In the genomic region with DNA sequence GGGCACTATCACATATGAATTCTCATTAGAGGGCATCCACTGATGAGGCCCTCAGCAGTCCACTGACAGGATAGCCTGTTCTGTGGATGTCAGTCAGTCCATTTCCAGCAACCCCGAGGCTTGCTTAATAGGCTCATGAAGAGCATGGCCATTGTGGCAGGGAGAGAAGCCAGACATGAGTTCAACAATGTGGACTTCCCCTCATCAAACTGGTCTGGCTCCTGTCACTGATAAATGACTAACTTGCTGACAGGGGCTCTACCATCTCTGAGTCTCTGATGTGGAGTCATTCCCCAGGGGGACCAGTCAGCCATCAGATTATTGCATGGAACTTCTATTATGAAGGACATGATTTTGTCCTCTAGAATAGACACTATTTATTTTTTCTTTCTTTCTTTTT, we compare ENCODE assay signal across 28 cellular contexts. TPM values are rescaled to one million over a fixed set of nuclear protein-coding genes. Genes with fewer than 3 reads are reported as not detected.
"Had no signal": no experiment of that assay in that cellular context is flagged by ENCODE, and none has a peak within 500 bp of the region (broad histone marks: within the 10 kb centered on the region; RNA-seq: fewer than 3 reads in every experiment).

No MANE protein-coding gene starts in this region.

- H3K36me3 ChIP-seq: ascending aorta, breast epithelium, cardiac muscle cell, colonic mucosa, gastrocnemius medialis had no signal

- H3K27me3 ChIP-seq: ascending aorta, breast epithelium, cardiac muscle cell, colonic mucosa, gastrocnemius medialis had no signal

- H3K9me3 ChIP-seq: ascending aorta, breast epithelium, colonic mucosa had no signal

- DNase-seq: activated CD4-positive, alpha-beta memory T cell treated with anti-CD3 and anti-CD28 coated beads, Interleukin-2, amount 10 ng/mL, durations not matched to agents 7 days and 5 days; activated CD4-positive, alpha-beta T cell treated with anti-CD3 and anti-CD28 coated beads for 36 hours; activated CD4-positive, alpha-beta T cell treated with anti-CD3 and anti-CD28 coated beads, Interleukin-2, amount 10 ng/mL, durations not matched to agents 24 days and 14 days; activated CD4-positive, alpha-beta T cell treated with anti-CD3 and anti-CD28 coated beads, Interleukin-2, amount 50 U/mL, for 4 hours; activated CD4-positive, CD25-positive, alpha-beta regulatory T cell; activated CD4-positive, CD25-positive, alpha-beta regulatory T cell treated with anti-CD3 and anti-CD28 coated beads, Interleukin-2, amount 50 U/mL, for 72 hours; activated CD8-positive, alpha-beta memory T cell treated with anti-CD3 and anti-CD28 coated beads, Interleukin-2, amount 50 U/mL, for 48 hours; activated gamma-delta T cell; activated naive CD4-positive, alpha-beta T cell; activated naive CD4-positive, alpha-beta T cell treated with anti-CD3 and anti-CD28 coated beads, Interleukin-2, amount 10 ng/mL, durations not matched to agents 7 days and 5 days; activated naive CD8-positive, alpha-beta T cell treated with anti-CD3 and anti-CD28 coated beads, Interleukin-2, amount 10 ng/mL, durations not matched to agents 7 days and 5 days; activated T-cell treated with anti-CD3 and anti-CD28 coated beads for 4 hours; activated T-cell treated with anti-CD3 and anti-CD28 coated beads, Interleukin-2, amount 50 U/mL, for 24 hours; activated T-cell treated with anti-CD3 and anti-CD28 coated beads, Interleukin-2, amount 50 U/mL, for 72 hours; central memory CD4-positive, alpha-beta T cell; cerebellar nuclear complex; colonic mucosa; effector CD8-positive, alpha-beta T cell; foreskin keratinocyte; gastrocnemius medialis; glutamatergic neuron; T-helper 2 cell had no signal

- H3K4me1 ChIP-seq: ascending aorta, breast epithelium, colonic mucosa, foreskin keratinocyte, gastrocnemius medialis had no signal

- ATAC-seq: activated CD4-positive, alpha-beta T cell treated with anti-CD3 and anti-CD28 coated beads for 36 hours; activated naive CD4-positive, alpha-beta T cell treated with anti-CD3 and anti-CD28 coated beads, Interleukin-2, amount 50 U/mL, for 72 hours; activated T-cell treated with anti-CD3 and anti-CD28 coated beads, Interleukin-2, amount 50 U/mL, for 72 hours; foreskin keratinocyte; gastrocnemius medialis had no signal

- H3K27ac ChIP-seq: ascending aorta, breast epithelium, cardiac muscle cell, colonic mucosa, epithelial cell of prostate, foreskin keratinocyte, gastrocnemius medialis had no signal

- H3K27ac Mint-ChIP-seq: activated CD4-positive, alpha-beta memory T cell treated with anti-CD3 and anti-CD28 coated beads, Interleukin-2, amount 10 ng/mL, durations not matched to agents 7 days and 5 days; activated CD4-positive, alpha-beta T cell treated with anti-CD3 and anti-CD28 coated beads for 36 hours; activated CD4-positive, alpha-beta T cell treated with anti-CD3 and anti-CD28 coated beads, Interleukin-2, amount 10 ng/mL, durations not matched to agents 24 days and 14 days; activated naive CD4-positive, alpha-beta T cell treated with anti-CD3 and anti-CD28 coated beads, Interleukin-2, amount 10 ng/mL, durations not matched to agents 7 days and 5 days; activated naive CD4-positive, alpha-beta T cell treated with anti-CD3 and anti-CD28 coated beads, Interleukin-2, amount 50 U/mL, for 72 hours; activated naive CD8-positive, alpha-beta T cell treated with anti-CD3 and anti-CD28 coated beads, Interleukin-2, amount 10 ng/mL, durations not matched to agents 7 days and 5 days; activated T-cell treated with anti-CD3 and anti-CD28 coated beads, Interleukin-2, amount 50 U/mL, for 24 hours; activated T-cell treated with anti-CD3 and anti-CD28 coated beads, Interleukin-2, amount 50 U/mL, for 72 hours; brain had no signal

- H3K4me3 ChIP-seq: ascending aorta, breast epithelium, cardiac muscle cell, colonic mucosa, gastrocnemius medialis had no signal

- H3K4me3 Mint-ChIP-seq: activated CD4-positive, alpha-beta memory T cell treated with anti-CD3 and anti-CD28 coated beads, Interleukin-2, amount 10 ng/mL, durations not matched to agents 7 days and 5 days; activated CD4-positive, alpha-beta T cell treated with anti-CD3 and anti-CD28 coated beads for 36 hours; activated CD4-positive, alpha-beta T cell treated with anti-CD3 and anti-CD28 coated beads, Interleukin-2, amount 10 ng/mL, durations not matched to agents 24 days and 14 days; activated naive CD4-positive, alpha-beta T cell treated with anti-CD3 and anti-CD28 coated beads, Interleukin-2, amount 10 ng/mL, durations not matched to agents 7 days and 5 days; activated naive CD8-positive, alpha-beta T cell treated with anti-CD3 and anti-CD28 coated beads, Interleukin-2, amount 10 ng/mL, durations not matched to agents 7 days and 5 days; activated T-cell treated with anti-CD3 and anti-CD28 coated beads, Interleukin-2, amount 50 U/mL, for 24 hours; activated T-cell treated with anti-CD3 and anti-CD28 coated beads, Interleukin-2, amount 50 U/mL, for 72 hours; brain had no signal

- H3K36me3 Mint-ChIP-seq: activated naive CD4-positive, alpha-beta T cell treated with anti-CD3 and anti-CD28 coated beads, Interleukin-2, amount 10 ng/mL, durations not matched to agents 7 days and 5 days; activated naive CD8-positive, alpha-beta T cell treated with anti-CD3 and anti-CD28 coated beads, Interleukin-2, amount 10 ng/mL, durations not matched to agents 7 days and 5 days had no signal

- H3K4me1 Mint-ChIP-seq: activated CD4-positive, alpha-beta memory T cell treated with anti-CD3 and anti-CD28 coated beads, Interleukin-2, amount 10 ng/mL, durations not matched to agents 7 days and 5 days; activated CD4-positive, alpha-beta T cell treated with anti-CD3 and anti-CD28 coated beads for 36 hours; activated CD4-positive, alpha-beta T cell treated with anti-CD3 and anti-CD28 coated beads, Interleukin-2, amount 10 ng/mL, durations not matched to agents 24 days and 14 days; activated naive CD4-positive, alpha-beta T cell treated with anti-CD3 and anti-CD28 coated beads, Interleukin-2, amount 10 ng/mL, durations not matched to agents 7 days and 5 days; activated naive CD8-positive, alpha-beta T cell treated with anti-CD3 and anti-CD28 coated beads, Interleukin-2, amount 10 ng/mL, durations not matched to agents 7 days and 5 days had no signal

RNA-seq across cellular contexts. Expression of gene TRIL, which starts 19.8 kb away (rescaled TPM):
- total RNA-seq: activated CD4-positive, alpha-beta T cell treated with anti-CD3 and anti-CD28 coated beads for 36 hours; activated naive CD8-positive, alpha-beta T cell treated with anti-CD3 and anti-CD28 coated beads, Interleukin-2, amount 10 ng/mL, durations not matched to agents 7 days and 5 days; activated T-cell treated with anti-CD3 and anti-CD28 coated beads, Interleukin-2, amount 50 U/mL, for 72 hours; foreskin keratinocyte had no signal
- polyA plus RNA-seq: foreskin keratinocyte had no signal
